2 cellular contexts compared by ENCODE assay signal in genomic region chr16:57478396-57479024, GRCh38.
TF ChIP-seq lines count a peak whose summit lies in the region.

No MANE protein-coding gene starts in this region.

TF ChIP-seq in GM12891, 5 proteins besides CTCF, POLR2A, EP300 and RAD21:
- no peak for TF ChIP-seq POU2F2 (IDR thresholded peaks at IDR 0.05; ENCODE audit: low read depth, low read length)
- no peak for TF ChIP-seq POLR2AphosphoS5 (IDR thresholded peaks at IDR 0.05; ENCODE audit: low read depth, low read length)
- TF ChIP-seq SPI1 (IDR thresholded peaks at IDR 0.05; ENCODE audit: low read depth, low read length) = no peak
- TF ChIP-seq PAX5 (IDR thresholded peaks at IDR 0.05; ENCODE audit: insufficient read depth, low read length, severe bottlenecking) = no peak
- TF ChIP-seq TAF1 (IDR thresholded peaks at IDR 0.05; ENCODE audit: low read depth, low read length) = no peak

TF ChIP-seq in H1, 55 proteins besides CTCF, POLR2A, EP300 and RAD21:
- TF ChIP-seq TCF12 (IDR thresholded peaks at IDR 0.05; ENCODE audit: low read depth, low read length) (no peak), USF2 (IDR thresholded peaks at IDR 0.05; ENCODE audit: low read length) (no peak), TAF7 (optimal IDR thresholded peaks at IDR 0.05; ENCODE audit: borderline replicate concordance, low read depth, low read length) (no peak), CBX5 (IDR thresholded peaks at IDR 0.05; ENCODE audit: low read depth, low read length) (no peak)
